Comparison of ENCODE assay signal across 9 cellular contexts in the genomic region with DNA sequence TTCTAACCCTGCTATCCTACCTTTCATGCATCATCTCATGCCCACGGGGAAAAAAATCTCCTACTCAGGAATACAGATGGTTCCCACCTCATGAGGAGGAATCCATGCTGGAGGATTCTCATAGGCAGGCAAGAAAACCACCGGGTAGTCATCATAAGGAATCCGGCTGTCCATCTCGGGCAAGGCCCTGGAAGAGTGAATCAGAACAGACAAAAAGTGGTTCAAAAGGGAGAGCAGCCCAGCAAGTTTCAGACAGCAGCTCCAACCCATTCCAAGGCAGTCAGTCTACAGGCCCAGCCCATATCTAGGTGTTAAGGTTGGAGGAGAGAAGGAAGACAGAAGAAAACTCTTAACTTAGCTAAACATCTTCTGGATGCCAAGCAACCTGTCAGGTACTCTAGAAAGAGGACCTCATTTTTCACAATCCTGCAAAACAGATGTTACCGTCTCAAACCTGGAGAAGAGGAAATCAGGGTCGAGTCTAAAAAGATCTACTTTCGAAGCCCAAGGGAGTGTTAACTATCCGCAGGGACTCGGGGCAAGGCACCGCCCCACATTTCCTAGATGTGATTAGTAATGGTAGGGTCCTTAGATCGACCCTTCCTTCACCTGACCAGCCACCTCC. TPM values are rescaled to one million over a fixed set of nuclear protein-coding genes. Genes with fewer than 3 reads are reported as not detected.
DNase-seq lines count a peak whose midpoint lies in the region; ATAC-seq and TF ChIP-seq lines count a peak whose summit lies in the region.
"Had no signal": no experiment of that assay in that cellular context is flagged by ENCODE, and none has a peak within 500 bp of the region (broad histone marks: within the 10 kb centered on the region; RNA-seq: fewer than 3 reads in every experiment).

No MANE protein-coding gene starts in this region.

- H2BK120ac ChIP-seq in IMR-90 (ENCODE audit: low read depth, low read length) = no peak overlapping the region

- no peaks in the 10 kb centered on the region for H3K9me1 ChIP-seq in IMR-90 (ENCODE audit: insufficient read depth, low read length)

- H3K4me3 Mint-ChIP-seq in naive thymus-derived CD8-positive, alpha-beta T cell = peak overlapping the region; percentile 81 to 90 (median 86)

- peak overlapping the region; percentile 70 for H3K56ac ChIP-seq in IMR-90 (ENCODE audit: extremely low read depth, insufficient read depth, low read length)

- H3K18ac ChIP-seq in IMR-90 (ENCODE audit: low read depth, low read length) = no peak overlapping the region

- no peak for TF ChIP-seq RAD21 in IMR-90 (IDR thresholded peaks at IDR 0.05; ENCODE audit: low read length)

- dilution Hi-C loops in IMR-90 (cut with HindIII; ENCODE audit: low sequenced_read_pairs, unreplicated experiment) = no loop called here

- DNase-seq in DND-41 = no peak
- peak; percentile 2 for DNase-seq in IMR-90
- no peak for DNase-seq in naive thymus-derived CD8-positive, alpha-beta T cell
- DNase-seq in NCI-H2196 treated with DMSO at 0.1 percent for 48 hours (lab: John Stamatoyannopoulos, UW; ENCODE audit: unreplicated experiment) = no peak
- DNase-seq in substantia nigra (lab: John Stamatoyannopoulos, UW) = no peak

- H3K14ac ChIP-seq in IMR-90 (replicated peaks; ENCODE audit: low read depth, low read length) = 0 out of 2 replicates have a peak overlapping the region, but pooled peaks have one; percentile 90

- no peaks in the 10 kb centered on the region for H4K20me1 ChIP-seq in DND-41 (ENCODE audit: insufficient read depth, low read length)
- H4K20me1 ChIP-seq in IMR-90 (ENCODE audit: insufficient read depth, low read length) = no peaks in the 10 kb centered on the region

- H3K27me3 ChIP-seq in DND-41 (ENCODE audit: insufficient read depth, low read length, poor library complexity) = no peaks in the 10 kb centered on the region
- H3K27me3 ChIP-seq in IMR-90 (ENCODE audit: control insufficient read depth, insufficient read depth, low read length) = no peaks in the 10 kb centered on the region; the same call in 1 of the 2 replicates

- peak overlapping the region; percentile 78 for H3K9ac ChIP-seq in DND-41 (ENCODE audit: low read depth, low read length)
- H3K9ac ChIP-seq in IMR-90 (ENCODE audit: low read depth, low read length) = peak overlapping the region; percentile 51

- no peaks in the 10 kb centered on the region for H3K27me3 Mint-ChIP-seq in naive thymus-derived CD8-positive, alpha-beta T cell

- H3K4ac ChIP-seq in IMR-90 (ENCODE audit: low read depth, low read length) = peak overlapping the region; percentile 61

- no CpG with 5 or more reads among the region's 11 CpGs for WGBS in IMR-90 (ENCODE audit: extremely low coverage in 2 of 2, insufficient read length in 1 of 2), 2 experiments

- peaks cover 51% of the 10 kb centered on the region for H3K79me2 ChIP-seq in DND-41 (ENCODE audit: insufficient read depth, low read length)

- in situ Hi-C loops in IMR-90 (cut with MboI; ENCODE audit: low sequenced_read_pairs) = no loop called here

- no TSS peak for BruUV-seq in IMR-90 (replicated peaks; lab: Mats Ljungman, UMichigan)

- peaks cover 0 to 17% (median 9%) of the 10 kb centered on the region in 4 donors for H3K4me1 Mint-ChIP-seq in naive thymus-derived CD8-positive, alpha-beta T cell

- CTCF ChIA-PET in IMR-90 (lab: Yijun Ruan, JAX) = no interaction called here

- peak overlapping the region; percentile 66 to 84; a peak in 3 of 4 replicates for H4K8ac ChIP-seq in IMR-90 (ENCODE audit: low read depth in 2 of 2, low read length in 2 of 2)

- H2BK20ac ChIP-seq in IMR-90 (ENCODE audit: low read depth, low read length) = no peak overlapping the region

- peak overlapping the region; percentile 23 for H2BK5ac ChIP-seq in IMR-90 (ENCODE audit: low read depth, low read length, poor library complexity, severe bottlenecking)

- H3K27ac ChIP-seq in DND-41 (ENCODE audit: low read length) (peak overlapping the region; percentile 91), IMR-90 (ENCODE audit: insufficient read depth, low read length) (peak overlapping the region; percentile 58), cingulate gyrus (ENCODE audit: low read depth, low read length) (peak overlapping the region; percentile 80), substantia nigra (ENCODE audit: low read depth, low read length, poor library complexity, severe bottlenecking) (no peak overlapping the region)

- ATAC-seq in DND-41 (ENCODE audit: insufficient read depth, low read depth) = no peak
- ATAC-seq in IMR-90 (ENCODE audit: low read depth) = no peak
- peak in 1 of 2 donors; percentile 23 for ATAC-seq in naive thymus-derived CD8-positive, alpha-beta T cell
- ATAC-seq in GM18873 (IDR thresholded peaks at IDR 0.05; ENCODE audit: low FRiP score, unreplicated experiment) = no peak
- ATAC-seq in HG02870 (IDR thresholded peaks at IDR 0.05; ENCODE audit: unreplicated experiment) = no peak

- intact Hi-C loops in IMR-90 (cut with micrococcal nuclease) = loop anchor here (1.0 kb wide), 1 partner anchor 121 kb away; no protein-coding TSS in a partner anchor

- H4K91ac ChIP-seq in IMR-90 (ENCODE audit: insufficient read depth, low read depth, low read length) = peak overlapping the region; percentile 43

- H3K36me3 ChIP-seq in DND-41 (ENCODE audit: insufficient read depth, low read length) = peaks cover 32% of the 10 kb centered on the region
- H3K36me3 ChIP-seq in IMR-90 (ENCODE audit: control insufficient read depth, insufficient read depth, low read length) = no peaks in the 10 kb centered on the region; the same call in 1 of the 2 replicates

- H3K4me1 ChIP-seq in DND-41 (ENCODE audit: insufficient read depth, low read length) = peaks cover 36% of the 10 kb centered on the region
- peaks cover 2% of the 10 kb centered on the region; the same call in 1 of the 2 replicates for H3K4me1 ChIP-seq in IMR-90 (ENCODE audit: control insufficient read depth, insufficient read depth, low read length)

- H3K4me2 ChIP-seq in DND-41 (ENCODE audit: insufficient read depth, low read length) = peak overlapping the region; percentile 93
- peak overlapping the region; percentile 90 for H3K4me2 ChIP-seq in IMR-90 (ENCODE audit: low read depth, low read length)

- peak overlapping the region; percentile 75 to 98; a peak in 3 of 4 replicates for H3K4me3 ChIP-seq in DND-41 (ENCODE audit: low read depth in 1 of 2, low read length in 2 of 2)
- peak overlapping the region; percentile 56 for H3K4me3 ChIP-seq in IMR-90 (ENCODE audit: insufficient read depth, low read depth, low read length)

- peaks cover 0 to 13% (median 1%) of the 10 kb centered on the region in 3 donors for H3K36me3 Mint-ChIP-seq in naive thymus-derived CD8-positive, alpha-beta T cell

- no peak for TF ChIP-seq POLR2A in IMR-90 (IDR thresholded peaks at IDR 0.05; ENCODE audit: low read depth, low read length)

- POLR2A ChIA-PET in IMR-90 (lab: Charles Lee; ENCODE audit: unreplicated experiment) = no interaction called here
- POLR2A ChIA-PET in naive thymus-derived CD8-positive, alpha-beta T cell (lab: Charles Lee) = interaction anchor here (1.2 kb wide), 1 partner anchor 156 kb away, joined by 9 read pairs; the partner anchor contains the start of gene IGBP1

- 0 out of 3 replicates have a peak overlapping the region, but pooled peaks have one; percentile 18 for H2BK15ac ChIP-seq in IMR-90 (ENCODE audit: low read depth, low read length)

- H2AK9ac ChIP-seq in IMR-90 (replicated peaks; ENCODE audit: low read depth, low read length, poor library complexity) = peak overlapping the region; percentile 48

- H3K9me3 ChIP-seq in DND-41 (ENCODE audit: insufficient read depth, low read length, severe bottlenecking) (no peaks in the 10 kb centered on the region), IMR-90 (ENCODE audit: control insufficient read depth, insufficient read depth, low read length) (no peaks in the 10 kb centered on the region)

- H2AK5ac ChIP-seq in IMR-90 (ENCODE audit: low read depth, low read length) = 0 out of 2 replicates have a peak overlapping the region, but pooled peaks have one; percentile 13

- H3K23ac ChIP-seq in IMR-90 (ENCODE audit: low read depth, low read length) = peak overlapping the region; percentile 12; the same call in 1 of the 2 replicates

- TF ChIP-seq CTCF in DND-41 (IDR thresholded peaks at IDR 0.05; ENCODE audit: borderline replicate concordance, extremely low read depth, low read length, poor library complexity, severe bottlenecking) = no peak
- no peak for TF ChIP-seq CTCF in IMR-90 (conservative IDR thresholded peaks at IDR 0.05; ENCODE audit: low read depth, low read length)

- peak overlapping the region; percentile 60; the same call in 1 of the 2 replicates for H4K5ac ChIP-seq in IMR-90 (ENCODE audit: low read depth, low read length)

- H2AFZ ChIP-seq in DND-41 (ENCODE audit: low read depth, low read length) (peak overlapping the region; percentile 95), IMR-90 (replicated peaks; ENCODE audit: low read length, poor library complexity) (peak overlapping the region; percentile 90)

- H3K79me1 ChIP-seq in IMR-90 (ENCODE audit: low read depth in 1 of 2, low read length in 2 of 2) = peaks cover 6 to 15% of the 10 kb centered on the region in 2 experiments

- peak overlapping the region; percentile 37 to 92 (median 83) for H3K27ac Mint-ChIP-seq in naive thymus-derived CD8-positive, alpha-beta T cell

- no peaks in the 10 kb centered on the region for H3K9me3 Mint-ChIP-seq in naive thymus-derived CD8-positive, alpha-beta T cell

RNA-seq across cellular contexts. Expression of gene PDZD11, which starts 0.4 kb away (rescaled TPM):
- total RNA-seq in IMR-90 (2012; rRNA removed) = 66.4 and 84.1 TPM in 2 replicates
- 100 and 105 TPM in 2 replicates for polyA plus RNA-seq in IMR-90 (2012; rRNA removed)
- polyA plus RNA-seq in IMR-90 (2012; cell fraction: cytosol; rRNA removed) = 38.7 and 52.6 TPM in 2 replicates
- 20.3 and 83.3 TPM in 2 replicates for polyA plus RNA-seq in IMR-90 (2012; cell fraction: nucleus; rRNA removed; ENCODE audit: low replicate concordance)
- total RNA-seq in naive thymus-derived CD8-positive, alpha-beta T cell = 10 to 100 TPM; 13.2 to 14.5 TPM
- 10 to 100 TPM; 27.5 to 36.1 (median 29.2) TPM for polyA plus RNA-seq in naive thymus-derived CD8-positive, alpha-beta T cell

RNA-seq across cellular contexts. Expression of gene KIF4A, which starts 0.6 kb away (rescaled TPM):
- 19.0 and 24.4 TPM in 2 replicates for total RNA-seq in IMR-90 (2012; rRNA removed)
- 9.4 and 10.0 TPM in 2 replicates for polyA plus RNA-seq in IMR-90 (2012; rRNA removed)
- polyA plus RNA-seq in IMR-90 (2012; cell fraction: cytosol; rRNA removed) = 1.6 and 3.9 TPM in 2 replicates
- polyA plus RNA-seq in IMR-90 (2012; cell fraction: nucleus; rRNA removed; ENCODE audit: low replicate concordance) = 1.1 and 4.2 TPM in 2 replicates
- total RNA-seq in naive thymus-derived CD8-positive, alpha-beta T cell = under 1 TPM; 0.08 TPM
- polyA plus RNA-seq in naive thymus-derived CD8-positive, alpha-beta T cell = not detected

RNA-seq across cellular contexts. Expression of gene RAB41, which starts 7.3 kb away (rescaled TPM):
- total RNA-seq in IMR-90 (2012; rRNA removed) = not detected in 2 replicates
- not detected in 2 replicates for polyA plus RNA-seq in IMR-90 (2012; rRNA removed)
- polyA plus RNA-seq in IMR-90 (2012; cell fraction: cytosol; rRNA removed) = not detected in 2 replicates
- not detected in 2 replicates for polyA plus RNA-seq in IMR-90 (2012; cell fraction: nucleus; rRNA removed; ENCODE audit: low replicate concordance)
- total RNA-seq in naive thymus-derived CD8-positive, alpha-beta T cell = not detected
- not detected for polyA plus RNA-seq in naive thymus-derived CD8-positive, alpha-beta T cell
- total RNA-seq: NCI-H460 had no signal

RNA-seq across cellular contexts. Expression of gene ARR3, which starts 21.1 kb away (rescaled TPM):
- not detected in 2 replicates for total RNA-seq in IMR-90 (2012; rRNA removed)
- polyA plus RNA-seq in IMR-90 (2012; rRNA removed) = not detected in 2 replicates
- not detected in 2 replicates for polyA plus RNA-seq in IMR-90 (2012; cell fraction: cytosol; rRNA removed)
- polyA plus RNA-seq in IMR-90 (2012; cell fraction: nucleus; rRNA removed; ENCODE audit: low replicate concordance) = not detected in 2 replicates
- not detected for total RNA-seq in naive thymus-derived CD8-positive, alpha-beta T cell
- polyA plus RNA-seq in naive thymus-derived CD8-positive, alpha-beta T cell = not detected
- total RNA-seq: NCI-H460 had no signal

RNA-seq across cellular contexts. Expression of gene P2RY4, which starts 29.3 kb away (rescaled TPM):
- not detected in 2 replicates for total RNA-seq in IMR-90 (2012; rRNA removed)
- 0.14 and 0.20 TPM in 2 replicates for polyA plus RNA-seq in IMR-90 (2012; rRNA removed)
- polyA plus RNA-seq in IMR-90 (2012; cell fraction: cytosol; rRNA removed) = not detected in 2 replicates
- polyA plus RNA-seq in IMR-90 (2012; cell fraction: nucleus; rRNA removed; ENCODE audit: low replicate concordance) = 0.34 and 1.2 TPM in 2 replicates
- total RNA-seq in naive thymus-derived CD8-positive, alpha-beta T cell = under 1 TPM; 0.55 to 0.75 TPM
- not detected for polyA plus RNA-seq in naive thymus-derived CD8-positive, alpha-beta T cell
- total RNA-seq: NCI-H460 had no signal

Comparison
In these comparisons a context has a peak if more than half of its experiments do, and no peak if none do; other contexts are left out.
1. RNA of gene KIF4A, which starts 0.6 kb away (total RNA-seq): 19.0 to 24.4 TPM in IMR-90; 0.08 TPM in naive thymus-derived CD8-positive, alpha-beta T cell; every median in the first group is over 10 times any median in the second.